In the genomic region with DNA sequence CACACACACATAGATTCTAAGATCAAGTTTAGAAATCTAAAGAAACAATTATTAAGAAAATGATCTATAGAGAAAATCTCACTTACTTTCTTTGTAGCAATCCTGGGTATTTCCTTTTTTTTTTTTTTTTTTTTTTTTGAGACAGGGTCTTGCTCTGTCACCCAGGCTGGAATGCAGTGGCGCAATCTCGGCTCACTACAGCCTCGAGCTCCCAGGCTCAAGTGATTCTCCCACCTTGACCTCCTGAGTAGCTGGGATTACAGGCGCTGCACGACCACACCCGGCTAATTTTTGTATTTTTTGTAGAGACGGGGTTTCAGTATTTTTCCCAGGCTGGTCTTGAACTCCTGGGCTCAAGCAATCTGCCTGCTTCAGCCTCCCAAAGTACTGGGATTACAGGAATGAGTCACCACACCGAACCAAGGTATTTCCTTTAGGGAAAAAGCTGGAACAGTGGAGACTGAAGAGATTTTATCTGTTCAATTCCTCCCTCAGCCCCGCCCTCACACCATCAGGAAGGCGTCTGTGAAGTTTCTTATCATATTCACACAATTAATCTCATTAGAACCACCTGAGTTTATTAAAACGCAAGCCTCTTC, we compare ENCODE assay signal across 20 cellular contexts. TPM values are rescaled to one million over a fixed set of nuclear protein-coding genes. Genes with fewer than 3 reads are reported as not detected.
DNase-seq lines count a peak whose midpoint lies in the region; ATAC-seq and TF ChIP-seq lines count a peak whose summit lies in the region.
"Had no signal": no experiment of that assay in that cellular context is flagged by ENCODE, and none has a peak within 500 bp of the region (broad histone marks: within the 10 kb centered on the region; RNA-seq: fewer than 3 reads in every experiment).

A gene with protein sequence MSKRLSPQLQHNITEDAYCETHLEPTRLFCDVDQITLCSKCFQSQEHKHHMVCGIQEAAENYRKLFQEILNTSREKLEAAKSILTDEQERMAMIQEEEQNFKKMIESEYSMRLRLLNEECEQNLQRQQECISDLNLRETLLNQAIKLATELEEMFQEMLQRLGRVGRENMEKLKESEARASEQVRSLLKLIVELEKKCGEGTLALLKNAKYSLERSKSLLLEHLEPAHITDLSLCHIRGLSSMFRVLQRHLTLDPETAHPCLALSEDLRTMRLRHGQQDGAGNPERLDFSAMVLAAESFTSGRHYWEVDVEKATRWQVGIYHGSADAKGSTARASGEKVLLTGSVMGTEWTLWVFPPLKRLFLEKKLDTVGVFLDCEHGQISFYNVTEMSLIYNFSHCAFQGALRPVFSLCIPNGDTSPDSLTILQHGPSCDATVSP (minus strand): TSS at position 447 of the 599 bp plus-strand sequence. CDS start 4,235 bp downstream, outside the sequence.

- peak within 1 kb of the TSS; percentile 97 for H3K27ac Mint-ChIP-seq in GM23338
- no peak within 1 kb of the TSS for H3K27ac Mint-ChIP-seq in neural progenitor cell
- H3K27ac Mint-ChIP-seq: activated CD8-positive, alpha-beta T cell treated with anti-CD3 and anti-CD28 coated beads for 36 hours; naive thymus-derived CD8-positive, alpha-beta T cell had no signal

- H3K4me1 ChIP-seq in GM23338 (ENCODE audit: insufficient read depth): peaks cover 21% of the 10 kb centered on the region
- H3K4me1 ChIP-seq in NT2/D1 (ENCODE audit: insufficient read depth, insufficient read length): peaks cover 4% of the 10 kb centered on the region
- H3K4me1 ChIP-seq in neural progenitor cell: peaks cover 19% of the 10 kb centered on the region

- ATAC-seq in GM23338: peak; percentile 60
- ATAC-seq: activated CD8-positive, alpha-beta T cell treated with anti-CD3 and anti-CD28 coated beads for 36 hours; naive thymus-derived CD8-positive, alpha-beta T cell had no signal

- DNase-seq in GM23338 (ENCODE audit: low spot score) (peak; percentile 48), NT2/D1 (ENCODE audit: low read depth, low spot score) (peak; percentile 20), fibroblast of villous mesenchyme (ENCODE audit: low read depth) (peak; percentile 33), neural progenitor cell (ENCODE audit: low spot score) (no peak), superior temporal gyrus (ENCODE audit: extremely low spot score) (no peak), NCI-H2196 treated with DMSO at 0.1 percent for 48 hours (lab: John Stamatoyannopoulos, UW; ENCODE audit: unreplicated experiment) (no peak), NCI-H2171 treated with DMSO at 0.1 percent for 48 hours (lab: John Stamatoyannopoulos, UW) (no peak), HPDE6-E6E7 (ENCODE audit: extremely low spot score) (no peak)
- DNase-seq: activated CD8-positive, alpha-beta T cell treated with anti-CD3 and anti-CD28 coated beads for 36 hours; foreskin melanocyte; naive thymus-derived CD8-positive, alpha-beta T cell; NCI-H146; NCI-H446 treated with DMSO at 0.1 percent for 48 hours; SHP77 treated with DMSO at 0.1 percent for 48 hours; small intestine; WERI-Rb-1 had no signal

- H3K27ac ChIP-seq in GM23338 (ENCODE audit: low read depth) (peak within 1 kb of the TSS; percentile 99), neural progenitor cell (no peak within 1 kb of the TSS)
- H3K27ac ChIP-seq: thoracic aorta, WERI-Rb-1 had no signal

- H3K4me2 ChIP-seq in GM23338 (peak within 1 kb of the TSS; percentile 72), neural progenitor cell (peak within 1 kb of the TSS; percentile 45)

- H3K4me3 ChIP-seq in GM23338: peak within 1 kb of the TSS; percentile 52
- H3K4me3 ChIP-seq in NT2/D1 (ENCODE audit: insufficient read length, low read depth): peak within 1 kb of the TSS; percentile 55
- peak within 1 kb of the TSS; percentile 21 for H3K4me3 ChIP-seq in fibroblast of villous mesenchyme (ENCODE audit: low read depth, low read length)
- H3K4me3 ChIP-seq in neural progenitor cell: no peak within 1 kb of the TSS
- H3K4me3 ChIP-seq: thoracic aorta had no signal

- no peaks in the 10 kb centered on the region for H3K9me2 ChIP-seq in GM23338 (ENCODE audit: insufficient read depth)

- H3K9me3 ChIP-seq in NT2/D1 (ENCODE audit: insufficient read depth, low read length): peaks cover 5% of the 10 kb centered on the region; the same call in 1 of the 2 replicates
- H3K9me3 ChIP-seq in neural progenitor cell (ENCODE audit: low read depth): no peaks in the 10 kb centered on the region
- H3K9me3 ChIP-seq: thoracic aorta had no signal

- H3K9ac ChIP-seq in NT2/D1 (ENCODE audit: insufficient read length, low read depth) (peak within 1 kb of the TSS; percentile 66), neural progenitor cell (no peak within 1 kb of the TSS)

- H3K36me3 ChIP-seq in GM23338 (ENCODE audit: insufficient read depth) (peaks cover 10% of the 10 kb centered on the region; the same call in 1 of the 2 replicates), NT2/D1 (ENCODE audit: insufficient read depth, insufficient read length, low read length) (peaks cover 23% of the 10 kb centered on the region), neural progenitor cell (no peaks in the 10 kb centered on the region)
- H3K36me3 ChIP-seq: thoracic aorta, WERI-Rb-1 had no signal

- H3K36me3 Mint-ChIP-seq in GM23338 (ENCODE audit: low read depth): peaks cover 36% of the 10 kb centered on the region
- H3K36me3 Mint-ChIP-seq in neural progenitor cell: no peaks in the 10 kb centered on the region

- peak within 1 kb of the TSS; percentile 75 for H3K4me3 Mint-ChIP-seq in GM23338
- no peak within 1 kb of the TSS for H3K4me3 Mint-ChIP-seq in neural progenitor cell
- H3K4me3 Mint-ChIP-seq: activated CD8-positive, alpha-beta T cell treated with anti-CD3 and anti-CD28 coated beads for 36 hours; naive thymus-derived CD8-positive, alpha-beta T cell had no signal

- H4K20me1 ChIP-seq in GM23338 (replicated peaks; ENCODE audit: insufficient read depth) (no peaks in the 10 kb centered on the region), neural progenitor cell (ENCODE audit: low read depth) (no peaks in the 10 kb centered on the region)

- H3K4me1 Mint-ChIP-seq in GM23338 (peaks cover 42% of the 10 kb centered on the region), neural progenitor cell (peaks cover 4% of the 10 kb centered on the region)
- H3K4me1 Mint-ChIP-seq: naive thymus-derived CD8-positive, alpha-beta T cell had no signal

- no peak within 1 kb of the TSS for H2AFZ ChIP-seq in GM23338
- peak within 1 kb of the TSS; percentile 59 for H2AFZ ChIP-seq in neural progenitor cell (replicated peaks)

- H3K79me2 ChIP-seq in GM23338 (replicated peaks; ENCODE audit: insufficient read depth) (peaks cover 23% of the 10 kb centered on the region), neural progenitor cell (ENCODE audit: low read depth) (no peaks in the 10 kb centered on the region)

- no peaks in the 10 kb centered on the region; the same call in 1 of the 2 replicates for H3F3A ChIP-seq in GM23338 (replicated peaks; ENCODE audit: low read depth)
- peaks cover 9% of the 10 kb centered on the region for H3F3A ChIP-seq in neural progenitor cell (ENCODE audit: low read depth)

- H3K27me3 Mint-ChIP-seq in GM23338 (ENCODE audit: insufficient read depth, low read depth, poor library complexity) (peaks cover 4% of the 10 kb centered on the region), neural progenitor cell (ENCODE audit: insufficient read depth, low read depth) (peaks cover 4% of the 10 kb centered on the region)
- H3K27me3 Mint-ChIP-seq: activated CD8-positive, alpha-beta T cell treated with anti-CD3 and anti-CD28 coated beads for 36 hours had no signal

- no peaks in the 10 kb centered on the region for H3K27me3 ChIP-seq in GM23338 (ENCODE audit: insufficient read depth)
- H3K27me3 ChIP-seq in NT2/D1 (ENCODE audit: insufficient read depth, insufficient read length): no peaks in the 10 kb centered on the region
- no peaks in the 10 kb centered on the region for H3K27me3 ChIP-seq in neural progenitor cell

- TF ChIP-seq CTCF in GM23338 (conservative IDR thresholded peaks at IDR 0.05; ENCODE audit: low read depth in 2 of 2) (no peak), fibroblast of villous mesenchyme (IDR thresholded peaks at IDR 0.05; ENCODE audit: insufficient read depth, low read depth, low read length) (no peak), neural progenitor cell (IDR thresholded peaks at IDR 0.05) (no peak)

- peaks cover 9% of the 10 kb centered on the region; the same call in 2 of the 3 replicates for H3K9me3 Mint-ChIP-seq in GM23338
- peaks cover 6% of the 10 kb centered on the region for H3K9me3 Mint-ChIP-seq in neural progenitor cell

TF ChIP-seq in GM23338, 12 proteins besides CTCF, POLR2A, EP300 and RAD21 (continues in another document):
- no peak for TF ChIP-seq EZH2 (IDR thresholded peaks at IDR 0.05; ENCODE audit: low read depth, unreplicated experiment)

RNA-seq across cellular contexts. Expression of the gene that starts here (rescaled TPM):
- total RNA-seq in GM23338 (2014; rRNA removed; shearing (Covaris generic)): 46.8 and 57.8 TPM in 2 replicates
- polyA plus RNA-seq in GM23338 (2016; fragmentation: Nextera tagmentation; extraction: Ambion mirVana): 77.9 and 79.2 TPM in 2 replicates
- total RNA-seq in fibroblast of villous mesenchyme: 0.32 TPM in 1 of 2 replicates, not detected in the other
- total RNA-seq in neural progenitor cell (ENCODE audit: low replicate concordance): 0.28 and 0.65 TPM in 2 replicates
- total RNA-seq: activated CD8-positive, alpha-beta T cell treated with anti-CD3 and anti-CD28 coated beads for 36 hours; lung microvascular endothelial cell; naive thymus-derived CD8-positive, alpha-beta T cell; posterior vena cava; T-helper 1 cell treated with Interleukin-12 subunit alpha and Interleukin-12 subunit beta and Interleukin-4 antibody, amounts not matched to agents 30 ng/mL and 1 ng/mL, for 36 hours; thoracic aorta had no signal
- polyA plus RNA-seq: naive thymus-derived CD8-positive, alpha-beta T cell; small intestine had no signal

Comparison
In these comparisons a context has a peak if more than half of its experiments do, and no peak if none do; other contexts are left out.
1. RNA of the gene that starts here (total RNA-seq): 46.8 to 57.8 TPM in GM23338; 0.28 to 0.65 TPM in neural progenitor cell and 0.32 TPM in fibroblast of villous mesenchyme; every median in the first group is over 10 times any median in the second.
2. Peak in DNase-seq and H3K4me3 ChIP-seq in fibroblast of villous mesenchyme; RNA of the gene not detected or under 1 TPM.
3. DNase-seq: peak in GM23338 (single experiment) and NT2/D1 (single experiment); none in neural progenitor cell (single experiment), superior temporal gyrus (single experiment), NCI-H2196 treated with DMSO at 0.1 percent for 48 hours (single experiment), NCI-H2171 treated with DMSO at 0.1 percent for 48 hours (single experiment) and HPDE6-E6E7 (single experiment).